In the genomic region with DNA sequence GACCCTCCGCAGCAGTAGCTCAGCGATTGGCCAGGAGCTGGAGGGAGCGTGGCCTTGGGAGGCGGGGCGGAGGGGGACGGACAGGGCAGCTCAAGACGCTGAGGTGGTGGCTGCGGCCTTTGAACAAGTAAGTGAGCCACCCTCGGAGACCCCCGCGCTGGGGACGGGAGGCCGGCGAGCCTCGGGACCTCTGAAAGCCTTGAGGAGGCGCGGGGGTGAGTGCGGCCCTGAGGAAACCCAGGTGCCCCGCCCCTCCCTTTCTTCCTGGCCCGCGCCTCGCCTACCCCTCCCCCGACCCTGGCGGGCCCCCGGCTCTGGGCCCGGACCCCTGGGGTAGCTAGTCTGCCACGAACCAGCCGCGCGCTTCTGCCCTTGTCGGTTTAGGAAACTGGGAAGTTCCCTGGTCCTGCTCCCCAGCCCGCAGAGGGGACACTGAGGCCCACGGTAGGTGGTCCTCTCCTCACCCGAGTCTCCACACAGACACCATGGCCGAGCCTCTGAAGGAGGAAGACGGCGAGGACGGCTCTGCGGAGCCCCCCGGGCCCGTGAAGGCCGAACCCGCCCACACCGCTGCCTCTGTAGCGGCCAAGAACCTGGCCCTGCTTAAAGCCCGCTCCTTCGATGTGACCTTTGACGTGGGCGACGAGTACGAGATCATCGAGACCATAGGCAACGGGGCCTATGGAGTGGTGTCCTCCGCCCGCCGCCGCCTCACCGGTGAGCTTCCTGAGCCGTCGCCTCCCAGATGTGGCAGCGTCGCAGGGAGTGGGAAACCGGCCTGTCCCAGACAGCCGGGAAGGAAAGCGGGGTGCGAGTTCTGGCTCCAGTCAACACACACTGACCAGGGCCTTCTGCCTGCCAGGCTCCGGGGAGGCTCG, we compare ENCODE assay signal across 8 cellular contexts. TPM values are rescaled to one million over a fixed set of nuclear protein-coding genes. Genes with fewer than 3 reads are reported as not detected.
DNase-seq lines count a peak whose midpoint lies in the region; ATAC-seq and TF ChIP-seq lines count a peak whose summit lies in the region.

Gene MAPK7, plus strand, starts transcription at position 83 of the 878 bp plus-strand sequence. Its CDS starts 403 bp downstream, at position 486.

- POLR2A ChIA-PET in activated CD4-positive, alpha-beta T cell treated with anti-CD3 and anti-CD28 coated beads, Interleukin-2, amount 10 ng/mL, durations not matched to agents 7 days and 5 days (lab: Charles Lee), result interaction anchor here (0.8 to 0.9 kb wide), 2 partner anchors 10 to 13 kb away, joined by 3 read pairs; no protein-coding TSS in a partner anchor
- POLR2A ChIA-PET in IMR-90 (lab: Charles Lee; ENCODE audit: unreplicated experiment), result interaction anchor here (0.6 to 1.5 kb wide), 2 partner anchors 8 to 133 kb away, joined by 10 to 12 read pairs; partner anchors contain the start of gene MFAP4

- H3K36me3 ChIP-seq in IMR-90 (ENCODE audit: control insufficient read depth, insufficient read depth, low read length) (peaks cover 38% of the 10 kb centered on the region), mammary epithelial cell (ENCODE audit: insufficient read depth, low read length) (peaks cover 26% of the 10 kb centered on the region)

- CTCF ChIA-PET in activated CD4-positive, alpha-beta T cell treated with anti-CD3 and anti-CD28 coated beads, Interleukin-2, amount 10 ng/mL, durations not matched to agents 7 days and 5 days (lab: Charles Lee), result interaction anchor here (0.5 to 2.9 kb wide), 8 partner anchors 8 to 386 kb away, joined by 3 to 37 read pairs (median 4); partner anchors contain the start of genes B9D1 and MFAP4
- CTCF ChIA-PET in IMR-90 (lab: Yijun Ruan, JAX) (interaction anchor here (1.0 to 1.8 kb wide), 2 partner anchors 16 to 68 kb away, joined by 8 to 16 read pairs; partner anchors contain the start of gene B9D1), mammary epithelial cell (lab: Charles Lee; ENCODE audit: low non-redundant PET) (interaction anchor here (0.5 to 1.1 kb wide), 3 partner anchors 13 to 753 kb away, joined by 3 to 5 read pairs (median 4); no protein-coding TSS in a partner anchor)

- H3K4me1 Mint-ChIP-seq in activated CD4-positive, alpha-beta T cell treated with anti-CD3 and anti-CD28 coated beads, Interleukin-2, amount 10 ng/mL, durations not matched to agents 7 days and 5 days, result peaks cover 27% of the 10 kb centered on the region

- H4K5ac ChIP-seq in IMR-90 (ENCODE audit: low read depth, low read length), result peak within 1 kb of the TSS; percentile 85

- H3K4me3 Mint-ChIP-seq in activated CD4-positive, alpha-beta T cell treated with anti-CD3 and anti-CD28 coated beads, Interleukin-2, amount 10 ng/mL, durations not matched to agents 7 days and 5 days, result peak within 1 kb of the TSS; percentile 97

- TF ChIP-seq POLR2A in IMR-90 (IDR thresholded peaks at IDR 0.05; ENCODE audit: low read depth, low read length), result no peak

- peaks cover 19% of the 10 kb centered on the region for H4K20me1 ChIP-seq in IMR-90 (ENCODE audit: insufficient read depth, low read length)
- H4K20me1 ChIP-seq in mammary epithelial cell (ENCODE audit: insufficient read depth, low read length), result no peaks in the 10 kb centered on the region

- peak within 1 kb of the TSS; percentile 86 for H3K23ac ChIP-seq in IMR-90 (ENCODE audit: low read depth, low read length)

- H4K91ac ChIP-seq in IMR-90 (ENCODE audit: insufficient read depth, low read depth, low read length), result peak within 1 kb of the TSS; percentile 97

- H3K9me3 ChIP-seq in IMR-90 (ENCODE audit: control insufficient read depth, insufficient read depth, low read length) (no peaks in the 10 kb centered on the region), mammary epithelial cell (replicated peaks; ENCODE audit: insufficient read depth, low read length) (no peaks in the 10 kb centered on the region)

- H2BK5ac ChIP-seq in IMR-90 (ENCODE audit: low read depth, low read length, poor library complexity, severe bottlenecking), result peak within 1 kb of the TSS; percentile 92

- dilution Hi-C loops in IMR-90 (cut with HindIII; ENCODE audit: low sequenced_read_pairs, unreplicated experiment), result no loop called here
- dilution Hi-C loops in mammary epithelial cell (cut with HindIII; ENCODE audit: low sequenced_read_pairs), result no loop called here

- no peak for TF ChIP-seq CTCF in IMR-90 (conservative IDR thresholded peaks at IDR 0.05; ENCODE audit: low read depth, low read length)
- no peak for TF ChIP-seq CTCF in mammary epithelial cell (conservative IDR thresholded peaks at IDR 0.05 in 1 of 2, IDR thresholded peaks at IDR 0.05 in 1 of 2; ENCODE audit: extremely low read depth in 1 of 2, insufficient read depth in 1 of 2, low read depth in 1 of 2, low read length in 2 of 2)
- TF ChIP-seq CTCF in subcutaneous adipose tissue (IDR thresholded peaks at IDR 0.05; ENCODE audit: low read depth), result no peak

- H2BK15ac ChIP-seq in IMR-90 (ENCODE audit: low read depth, low read length), result peak within 1 kb of the TSS; percentile 63; the same call in 1 of the 3 replicates

- H3K18ac ChIP-seq in IMR-90 (ENCODE audit: low read depth, low read length), result peak within 1 kb of the TSS; percentile 75

- peak within 1 kb of the TSS; percentile 96 for H3K4ac ChIP-seq in IMR-90 (ENCODE audit: low read depth, low read length)

- H3K9me3 Mint-ChIP-seq in activated CD4-positive, alpha-beta T cell treated with anti-CD3 and anti-CD28 coated beads, Interleukin-2, amount 10 ng/mL, durations not matched to agents 7 days and 5 days, result no peaks in the 10 kb centered on the region

- H2BK20ac ChIP-seq in IMR-90 (ENCODE audit: low read depth, low read length), result peak within 1 kb of the TSS; percentile 60; the same call in 1 of the 2 replicates

- H3K14ac ChIP-seq in IMR-90 (replicated peaks; ENCODE audit: low read depth, low read length), result peak within 1 kb of the TSS; percentile 91

- H2AFZ ChIP-seq in IMR-90 (replicated peaks; ENCODE audit: low read length, poor library complexity) (peak within 1 kb of the TSS; percentile 98), mammary epithelial cell (ENCODE audit: low read depth, low read length) (peak within 1 kb of the TSS; percentile 89)

- H3K36me3 Mint-ChIP-seq in activated CD4-positive, alpha-beta T cell treated with anti-CD3 and anti-CD28 coated beads, Interleukin-2, amount 10 ng/mL, durations not matched to agents 7 days and 5 days (ENCODE audit: low read depth), result peaks cover 33% of the 10 kb centered on the region

- H3K27ac Mint-ChIP-seq in activated CD4-positive, alpha-beta T cell treated with anti-CD3 and anti-CD28 coated beads, Interleukin-2, amount 10 ng/mL, durations not matched to agents 7 days and 5 days, result peak within 1 kb of the TSS; percentile 98

- H3K27ac ChIP-seq in IMR-90 (ENCODE audit: insufficient read depth, low read length) (peak within 1 kb of the TSS; percentile 90), mammary epithelial cell (ENCODE audit: insufficient read depth, low read depth, low read length) (peak within 1 kb of the TSS; percentile 83)

- peak within 1 kb of the TSS; percentile 74 for H3K4me2 ChIP-seq in IMR-90 (ENCODE audit: low read depth, low read length)
- peak within 1 kb of the TSS; percentile 99 for H3K4me2 ChIP-seq in mammary epithelial cell (ENCODE audit: insufficient read depth, low read depth, low read length)

- H4K8ac ChIP-seq in IMR-90 (ENCODE audit: low read depth in 2 of 2, low read length in 2 of 2), result peak within 1 kb of the TSS; percentile 69 to 90

- intact Hi-C loops in IMR-90 (cut with micrococcal nuclease), result loop anchor here (5.0 kb wide), 1 partner anchor 384 kb away; no protein-coding TSS in a partner anchor
- intact Hi-C loops in mammary epithelial cell (cut with micrococcal nuclease), result no loop called here

- H2BK120ac ChIP-seq in IMR-90 (ENCODE audit: low read depth, low read length), result peak within 1 kb of the TSS; percentile 76; the same call in 1 of the 2 replicates

- peak within 1 kb of the TSS; percentile 83 for H2AK5ac ChIP-seq in IMR-90 (ENCODE audit: low read depth, low read length)

- BruUV-seq in IMR-90 (replicated peaks; lab: Mats Ljungman, UMichigan) (no TSS peak), mammary epithelial cell (replicated peaks; lab: Mats Ljungman, UMichigan) (no TSS peak)

- peaks cover 32 to 57% of the 10 kb centered on the region in 2 experiments for H3K79me1 ChIP-seq in IMR-90 (ENCODE audit: low read depth in 1 of 2, low read length in 2 of 2)

- H3K4me1 ChIP-seq in IMR-90 (ENCODE audit: control insufficient read depth, insufficient read depth, low read length), result peaks cover 16% of the 10 kb centered on the region
- H3K4me1 ChIP-seq in mammary epithelial cell (ENCODE audit: insufficient read depth, low read length), result peaks cover 10% of the 10 kb centered on the region

- H3K56ac ChIP-seq in IMR-90 (ENCODE audit: extremely low read depth, insufficient read depth, low read length), result peak within 1 kb of the TSS; percentile 87

- TF ChIP-seq RAD21 in IMR-90 (IDR thresholded peaks at IDR 0.05; ENCODE audit: low read length), result no peak

- H3K27me3 ChIP-seq in IMR-90 (ENCODE audit: control insufficient read depth, insufficient read depth, low read length), result no peaks in the 10 kb centered on the region
- no peaks in the 10 kb centered on the region for H3K27me3 ChIP-seq in mammary epithelial cell (ENCODE audit: insufficient read depth, low read length)

- no peak for DNase-seq in activated CD4-positive, alpha-beta T cell treated with anti-CD3 and anti-CD28 coated beads, Interleukin-2, amount 10 ng/mL, durations not matched to agents 7 days and 5 days
- no peak for DNase-seq in activated CD4-positive, alpha-beta T cell treated with anti-CD3 and anti-CD28 coated beads for 48 hours
- no peak for DNase-seq in IMR-90
- DNase-seq in mammary epithelial cell, result no peak
- peak; percentile 51 for DNase-seq in left kidney (ENCODE audit: low read depth, low spot score)
- no peak for DNase-seq in OCI-M1 (lab: John Stamatoyannopoulos, UW)

- H3K9ac ChIP-seq in IMR-90 (ENCODE audit: low read depth, low read length), result peak within 1 kb of the TSS; percentile 90
- peak within 1 kb of the TSS; percentile 90 for H3K9ac ChIP-seq in mammary epithelial cell (ENCODE audit: insufficient read depth, low read length)

- in situ Hi-C loops in IMR-90 (cut with MboI; ENCODE audit: low sequenced_read_pairs) (no loop called here), mammary epithelial cell (cut with MboI; ENCODE audit: low sequenced_read_pairs in 2 of 2) (no loop called here)

- no peaks in the 10 kb centered on the region for H3K27me3 Mint-ChIP-seq in activated CD4-positive, alpha-beta T cell treated with anti-CD3 and anti-CD28 coated beads, Interleukin-2, amount 10 ng/mL, durations not matched to agents 7 days and 5 days

- peaks cover 23% of the 10 kb centered on the region for H3K9me1 ChIP-seq in IMR-90 (ENCODE audit: insufficient read depth, low read length)

- H2AK9ac ChIP-seq in IMR-90 (replicated peaks; ENCODE audit: low read depth, low read length, poor library complexity), result peak within 1 kb of the TSS; percentile 99

- H3K79me2 ChIP-seq in mammary epithelial cell (ENCODE audit: insufficient read depth, low read length), result peaks cover 41% of the 10 kb centered on the region

- ATAC-seq in IMR-90 (ENCODE audit: low read depth) (peak; percentile 1), GM18870 (IDR thresholded peaks at IDR 0.05; ENCODE audit: unreplicated experiment) (no peak)

- 3% methylated on average over 38 of the region's 68 CpGs; no CpG with 5 or more reads in 1 of the 2 experiments for WGBS in IMR-90 (ENCODE audit: extremely low coverage in 2 of 2, insufficient read length in 1 of 2), 2 experiments
- 4% methylated on average over 14 of the region's 68 CpGs for WGBS in mammary epithelial cell (ENCODE audit: low coverage, missing lambda C conversion rate)

- H3K4me3 ChIP-seq in IMR-90 (ENCODE audit: insufficient read depth, low read depth, low read length) (peak within 1 kb of the TSS; percentile 72), mammary epithelial cell (replicated peaks in 1 of 3; ENCODE audit: insufficient read depth in 1 of 3, low read depth in 2 of 3, low read length in 3 of 3) (peak within 1 kb of the TSS; percentile 81 to 87 (median 84))

RNA-seq across cellular contexts. Expression of gene MAPK7, which starts in this region (rescaled TPM):
- 10 to 100 TPM; 37.6 to 46.5 TPM for total RNA-seq in activated CD4-positive, alpha-beta T cell treated with anti-CD3 and anti-CD28 coated beads, Interleukin-2, amount 10 ng/mL, durations not matched to agents 7 days and 5 days
- total RNA-seq in IMR-90 (2012; rRNA removed) (6.4 and 9.7 TPM in 2 replicates), mammary epithelial cell (10 to 100 TPM; 19.1 to 21.5 TPM), subcutaneous adipose tissue (10 to 100 TPM; 11.4 to 24.3 (median 17.1) TPM)
- polyA plus RNA-seq in IMR-90 (2012; rRNA removed) (20.7 and 25.4 TPM in 2 replicates), mammary epithelial cell (11.2 TPM)
- 31.6 and 31.9 TPM in 2 replicates for polyA plus RNA-seq in IMR-90 (2012; cell fraction: cytosol; rRNA removed)
- polyA plus RNA-seq in IMR-90 (2012; cell fraction: nucleus; rRNA removed; ENCODE audit: low replicate concordance), result 48.2 and 94.1 TPM in 2 replicates
- polyA minus RNA-seq in mammary epithelial cell, result 31.2 TPM
